ENCODE assay signal across 8 cellular contexts in the genomic region with DNA sequence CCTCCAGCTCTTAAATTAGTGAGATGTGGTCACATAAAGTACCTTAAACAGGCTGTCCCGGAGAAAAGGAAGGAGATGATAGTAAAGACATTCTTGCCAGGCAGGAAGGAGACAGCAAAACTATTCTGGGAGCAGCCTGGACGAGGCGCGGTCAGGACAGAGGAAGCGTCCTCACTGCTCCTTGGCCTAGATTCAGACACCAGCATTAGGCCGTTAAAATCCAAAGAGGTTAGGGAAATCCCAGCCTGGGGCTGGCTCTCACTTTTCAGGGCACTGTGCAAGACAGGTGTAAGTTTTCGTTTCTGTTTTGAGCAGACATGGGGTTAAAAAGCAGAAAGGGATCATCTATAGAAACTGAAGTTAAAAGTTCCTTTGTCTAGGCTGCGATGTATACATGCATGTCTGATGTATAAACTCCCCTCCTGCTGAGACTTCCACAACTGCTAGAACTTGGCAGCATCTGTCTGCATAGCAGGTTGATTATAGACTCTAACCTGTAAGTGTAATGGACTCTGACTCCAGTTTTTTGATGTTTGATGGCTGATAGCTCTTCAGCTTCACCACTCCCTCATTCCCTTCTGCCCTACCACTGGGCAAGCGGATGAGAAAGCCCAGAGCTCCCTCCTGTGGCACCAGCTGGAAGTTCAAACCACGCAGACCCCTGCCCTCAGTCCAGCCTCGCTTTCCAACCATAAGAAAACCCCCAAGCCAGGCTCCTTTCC. TPM values are rescaled to one million over a fixed set of nuclear protein-coding genes. Genes with fewer than 3 reads are reported as not detected.
A peak's percentile ranks its signal among the peaks of the same experiment; 100 is the strongest.
DNase-seq lines count a peak whose midpoint lies in the region; ATAC-seq and TF ChIP-seq lines count a peak whose summit lies in the region.

No MANE protein-coding gene starts in this region.

- H3K9me2 ChIP-seq in PC-9 (ENCODE audit: insufficient read depth) = no peaks in the 10 kb centered on the region

- peak; percentile 87 for DNase-seq in DMS53 (lab: John Stamatoyannopoulos, UW)
- peak; percentile 54 for DNase-seq in HK-2 (ENCODE audit: unreplicated experiment)
- peak; percentile 47 to 50 for DNase-seq in PC-9
- DNase-seq in activated effector memory CD4-positive, alpha-beta T cell treated with anti-CD3 and anti-CD28 coated beads, Interleukin-2, amount 50 U/mL, for 16 hours = peak; percentile 88
- peak in 8 of 10 donors; percentile 31 to 93 (median 66) for DNase-seq in posterior cingulate gyrus
- no peak for DNase-seq in HuH-7.5 (ENCODE audit: low spot score)

- H3K9me3 ChIP-seq in PC-9 (ENCODE audit: insufficient read depth, low read depth) = no peaks in the 10 kb centered on the region
- no peaks in the 10 kb centered on the region for H3K9me3 ChIP-seq in gastroesophageal sphincter

- H3K27me3 ChIP-seq in PC-9 (ENCODE audit: insufficient read depth, low read depth) (no peaks in the 10 kb centered on the region), gastroesophageal sphincter (no peaks in the 10 kb centered on the region)

- WGBS in gastroesophageal sphincter (ENCODE audit: low coverage in 1 of 2), 2 donors = 18 to 43% methylated on average over 6 to 11 of the region's 11 CpGs

- no TSS peak for BruUV-seq in PC-9 (replicated peaks; lab: Mats Ljungman, UMichigan)

- no peak overlapping the region for H2AFZ ChIP-seq in PC-9

- H4K20me1 ChIP-seq in PC-9 (ENCODE audit: insufficient read depth) = no peaks in the 10 kb centered on the region

- H3K4me1 ChIP-seq in PC-9 (replicated peaks; ENCODE audit: insufficient read depth) (peaks cover 8% of the 10 kb centered on the region), gastroesophageal sphincter (peaks cover 0 to 20% (median 0%) of the 10 kb centered on the region in 3 donors)

- intact Hi-C loops in PC-9 (cut with micrococcal nuclease; ENCODE audit: unreplicated experiment) = loop anchor here (1.0 to 5.0 kb wide), 7 partner anchors 69 to 850 kb away; no protein-coding TSS in a partner anchor
- intact Hi-C loops in posterior cingulate gyrus (cut with DNase I) = loop anchor here (1.0 to 5.0 kb wide), 3 partner anchors 190 to 325 kb away; no protein-coding TSS in a partner anchor

- peak overlapping the region; percentile 14; the same call in 1 of the 2 replicates for H3K27ac ChIP-seq in PC-9
- peak overlapping the region; percentile 79 to 92 (median 86) for H3K27ac ChIP-seq in gastroesophageal sphincter

- TF ChIP-seq CTCF in PC-9 (conservative IDR thresholded peaks at IDR 0.05) (peak; percentile 80), gastroesophageal sphincter (IDR thresholded peaks at IDR 0.05) (peak; percentile 59 to 88 (median 75))

- TF ChIP-seq POLR2A in gastroesophageal sphincter (IDR thresholded peaks at IDR 0.05) = no peak

- H3F3A ChIP-seq in PC-9 (ENCODE audit: insufficient read depth, low read depth) = peaks cover 10% of the 10 kb centered on the region

- H3K4me3 ChIP-seq in PC-9 = no peak overlapping the region
- peak overlapping the region; percentile 10 to 13 for H3K4me3 ChIP-seq in gastroesophageal sphincter

- no peak for TF ChIP-seq EP300 in gastroesophageal sphincter (IDR thresholded peaks at IDR 0.05)

- CTCF ChIA-PET in PC-9 (lab: Charles Lee) = interaction anchor here (0.6 to 4.2 kb wide), 14 partner anchors 17 to 1531 kb away, joined by 3 to 43 read pairs (median 4); no protein-coding TSS in a partner anchor

- H3K36me3 ChIP-seq in PC-9 (ENCODE audit: low read depth) (no peaks in the 10 kb centered on the region), gastroesophageal sphincter (peaks cover 0 to 20% of the 10 kb centered on the region in 2 donors)

- H3K79me2 ChIP-seq in PC-9 (ENCODE audit: low read depth) = no peaks in the 10 kb centered on the region

- ATAC-seq in GM21360 (IDR thresholded peaks at IDR 0.05; ENCODE audit: unreplicated experiment) (peak; percentile 61), gastroesophageal sphincter (peak; percentile 69)

- no peak overlapping the region for H3K4me2 ChIP-seq in PC-9

- POLR2A ChIA-PET in PC-9 (lab: Charles Lee; ENCODE audit: unreplicated experiment) = interaction anchor here (0.6 kb wide), 2 partner anchors 190 to 431 kb away, joined by 3 to 4 read pairs; no protein-coding TSS in a partner anchor

RNA-seq across cellular contexts. Expression of a gene that starts 21.5 kb away (rescaled TPM):
- 8.3 and 11.4 TPM in 2 replicates for total RNA-seq in PC-9 (2021)
- total RNA-seq in gastroesophageal sphincter = 1 to 10 TPM; 2.2 to 7.6 (median 6.1) TPM

RNA-seq across cellular contexts. Expression of a gene that starts 23.6 kb away (rescaled TPM):
- 34.7 and 42.0 TPM in 2 replicates for total RNA-seq in PC-9 (2021)
- 10 to 100 TPM; 22.3 to 45.7 (median 35.6) TPM for total RNA-seq in gastroesophageal sphincter
